1 cellular context compared by ENCODE assay signal in the genomic region with DNA sequence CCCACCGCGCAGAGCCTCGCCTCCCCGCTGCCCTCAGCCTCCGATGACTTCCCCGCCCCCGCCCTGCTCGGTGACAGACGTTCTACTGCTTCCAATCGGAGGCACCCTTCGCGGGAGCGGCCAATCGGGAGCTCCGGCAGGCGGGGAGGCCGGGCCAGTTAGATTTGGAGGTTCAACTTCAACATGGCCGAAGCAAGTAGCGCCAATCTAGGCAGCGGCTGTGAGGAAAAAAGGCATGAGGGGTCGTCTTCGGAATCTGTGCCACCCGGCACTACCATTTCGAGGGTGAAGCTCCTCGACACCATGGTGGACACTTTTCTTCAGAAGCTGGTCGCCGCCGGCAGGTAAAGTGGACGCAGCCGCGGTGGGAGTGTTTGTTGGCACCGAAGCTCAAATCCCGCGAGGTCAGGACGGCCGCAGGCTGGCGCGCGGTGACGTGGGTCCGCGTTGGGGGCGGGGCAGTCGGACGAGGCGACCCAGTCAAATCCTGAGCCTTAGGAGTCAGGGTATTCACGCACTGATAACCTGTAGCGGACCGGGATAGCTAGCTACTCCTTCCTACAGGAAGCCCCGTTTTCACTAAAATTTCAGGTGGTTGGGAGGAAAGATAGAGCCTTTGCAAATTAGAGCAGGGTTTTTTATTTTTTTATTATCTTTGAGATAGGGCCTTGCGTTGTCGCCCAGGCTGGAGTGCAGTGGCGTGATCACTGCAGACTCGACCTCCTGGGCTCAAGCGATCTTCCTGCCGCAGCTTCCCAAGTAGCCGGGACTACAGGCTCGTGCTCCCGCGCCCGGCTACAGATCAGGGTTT.
TF ChIP-seq lines count a peak whose summit lies in the region.

A gene with protein sequence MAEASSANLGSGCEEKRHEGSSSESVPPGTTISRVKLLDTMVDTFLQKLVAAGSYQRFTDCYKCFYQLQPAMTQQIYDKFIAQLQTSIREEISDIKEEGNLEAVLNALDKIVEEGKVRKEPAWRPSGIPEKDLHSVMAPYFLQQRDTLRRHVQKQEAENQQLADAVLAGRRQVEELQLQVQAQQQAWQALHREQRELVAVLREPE (plus strand): TSS at position 175 of the 811 bp plus-strand sequence. CDS start 9 bp downstream, at position 184.

TF ChIP-seq in HepG2, 621 proteins besides CTCF, POLR2A, EP300 and RAD21 (continued from another document and continues in another):
- TF ChIP-seq ZNF136 (CRISPR knock-in tag; IDR thresholded peaks at IDR 0.05; ENCODE audit: low read depth) (peak; percentile 91; the same call in 1 of the 2 replicates), KAT8 (CRISPR knock-in tag; IDR thresholded peaks at IDR 0.05) (peak; percentile 93), DNMT3B (CRISPR knock-in tag; conservative IDR thresholded peaks at IDR 0.05) (no peak), KLF11 (CRISPR knock-in tag; IDR thresholded peaks at IDR 0.05) (no peak), SIX1 (CRISPR knock-in tag; IDR thresholded peaks at IDR 0.05; ENCODE audit: borderline replicate concordance) (no peak; the same call in 1 of the 2 replicates), MAZ (IDR thresholded peaks at IDR 0.05; ENCODE audit: borderline replicate concordance, low read depth, low read length) (peak; percentile 21; the same call in 1 of the 2 replicates), MAZ (CRISPR knock-in tag; IDR thresholded peaks at IDR 0.05; ENCODE audit: low read depth) (peak; percentile 46; the same call in 1 of the 2 replicates), HOXA9 (CRISPR knock-in tag; IDR thresholded peaks at IDR 0.05; ENCODE audit: borderline replicate concordance) (no peak), DMAP1 (CRISPR knock-in tag; IDR thresholded peaks at IDR 0.05) (peak; percentile 96), GPN1 (CRISPR knock-in tag; IDR thresholded peaks at IDR 0.05; ENCODE audit: borderline replicate concordance) (no peak), ZNF382 (CRISPR knock-in tag; IDR thresholded peaks at IDR 0.05; ENCODE audit: borderline replicate concordance) (no peak), ZFP90 (CRISPR knock-in tag; IDR thresholded peaks at IDR 0.05; ENCODE audit: borderline replicate concordance) (no peak), ZNF10 (CRISPR knock-in tag; IDR thresholded peaks at IDR 0.05; ENCODE audit: borderline replicate concordance, low read depth) (no peak), CCDC6 (CRISPR knock-in tag; IDR thresholded peaks at IDR 0.05) (peak; percentile 78; the same call in 1 of the 2 replicates), ZNF253 (CRISPR knock-in tag; IDR thresholded peaks at IDR 0.05; ENCODE audit: borderline replicate concordance) (0 out of 2 replicates have a peak, but pooled peaks have one; percentile 72), ZFP62 (CRISPR knock-in tag; IDR thresholded peaks at IDR 0.05) (no peak), SP140L (CRISPR knock-in tag; IDR thresholded peaks at IDR 0.05; ENCODE audit: borderline replicate concordance) (no peak), TCF7L2 (IDR thresholded peaks at IDR 0.05; ENCODE audit: low read depth, low read length) (no peak), IKZF4 (CRISPR knock-in tag; IDR thresholded peaks at IDR 0.05; ENCODE audit: borderline replicate concordance, low read depth, not compliant biosample characterization) (no peak), ZNF496 (CRISPR knock-in tag; IDR thresholded peaks at IDR 0.05; ENCODE audit: insufficient replicate concordance) (no peak), ZSCAN20 (CRISPR knock-in tag; IDR thresholded peaks at IDR 0.05; ENCODE audit: borderline replicate concordance) (no peak), RORA (CRISPR knock-in tag; IDR thresholded peaks at IDR 0.05) (no peak), SRSF9 (IDR thresholded peaks at IDR 0.05; ENCODE audit: borderline replicate concordance, insufficient read depth, low read depth, low read length, poor library complexity, severe bottlenecking) (no peak), CEBPB (IDR thresholded peaks at IDR 0.05; ENCODE audit: borderline replicate concordance, low read depth, low read length) (no peak), HOXA5 (CRISPR knock-in tag; IDR thresholded peaks at IDR 0.05) (no peak; the same call in none of the 2 replicates), MIXL1 (CRISPR knock-in tag; IDR thresholded peaks at IDR 0.05) (no peak), SMC3 (IDR thresholded peaks at IDR 0.05; ENCODE audit: low read length) (no peak)
- TF ChIP-seq, protein P1, sequence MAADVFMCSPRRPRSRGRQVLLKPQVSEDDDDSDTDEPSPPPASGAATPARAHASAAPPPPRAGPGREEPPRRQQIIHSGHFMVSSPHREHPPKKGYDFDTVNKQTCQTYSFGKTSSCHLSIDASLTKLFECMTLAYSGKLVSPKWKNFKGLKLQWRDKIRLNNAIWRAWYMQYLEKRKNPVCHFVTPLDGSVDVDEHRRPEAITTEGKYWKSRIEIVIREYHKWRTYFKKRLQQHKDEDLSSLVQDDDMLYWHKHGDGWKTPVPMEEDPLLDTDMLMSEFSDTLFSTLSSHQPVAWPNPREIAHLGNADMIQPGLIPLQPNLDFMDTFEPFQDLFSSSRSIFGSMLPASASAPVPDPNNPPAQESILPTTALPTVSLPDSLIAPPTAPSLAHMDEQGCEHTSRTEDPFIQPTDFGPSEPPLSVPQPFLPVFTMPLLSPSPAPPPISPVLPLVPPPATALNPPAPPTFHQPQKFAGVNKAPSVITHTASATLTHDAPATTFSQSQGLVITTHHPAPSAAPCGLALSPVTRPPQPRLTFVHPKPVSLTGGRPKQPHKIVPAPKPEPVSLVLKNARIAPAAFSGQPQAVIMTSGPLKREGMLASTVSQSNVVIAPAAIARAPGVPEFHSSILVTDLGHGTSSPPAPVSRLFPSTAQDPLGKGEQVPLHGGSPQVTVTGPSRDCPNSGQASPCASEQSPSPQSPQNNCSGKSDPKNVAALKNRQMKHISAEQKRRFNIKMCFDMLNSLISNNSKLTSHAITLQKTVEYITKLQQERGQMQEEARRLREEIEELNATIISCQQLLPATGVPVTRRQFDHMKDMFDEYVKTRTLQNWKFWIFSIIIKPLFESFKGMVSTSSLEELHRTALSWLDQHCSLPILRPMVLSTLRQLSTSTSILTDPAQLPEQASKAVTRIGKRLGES (CRISPR knock-in tag; IDR thresholded peaks at IDR 0.05; ENCODE audit: borderline replicate concordance) = no peak
- TF ChIP-seq, protein P2, sequence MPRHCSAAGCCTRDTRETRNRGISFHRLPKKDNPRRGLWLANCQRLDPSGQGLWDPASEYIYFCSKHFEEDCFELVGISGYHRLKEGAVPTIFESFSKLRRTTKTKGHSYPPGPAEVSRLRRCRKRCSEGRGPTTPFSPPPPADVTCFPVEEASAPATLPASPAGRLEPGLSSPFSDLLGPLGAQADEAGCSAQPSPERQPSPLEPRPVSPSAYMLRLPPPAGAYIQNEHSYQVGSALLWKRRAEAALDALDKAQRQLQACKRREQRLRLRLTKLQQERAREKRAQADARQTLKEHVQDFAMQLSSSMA (CRISPR knock-in tag; IDR thresholded peaks at IDR 0.05) = 0 out of 2 replicates have a peak, but pooled peaks have one; percentile 68
- TF ChIP-seq, protein P3, sequence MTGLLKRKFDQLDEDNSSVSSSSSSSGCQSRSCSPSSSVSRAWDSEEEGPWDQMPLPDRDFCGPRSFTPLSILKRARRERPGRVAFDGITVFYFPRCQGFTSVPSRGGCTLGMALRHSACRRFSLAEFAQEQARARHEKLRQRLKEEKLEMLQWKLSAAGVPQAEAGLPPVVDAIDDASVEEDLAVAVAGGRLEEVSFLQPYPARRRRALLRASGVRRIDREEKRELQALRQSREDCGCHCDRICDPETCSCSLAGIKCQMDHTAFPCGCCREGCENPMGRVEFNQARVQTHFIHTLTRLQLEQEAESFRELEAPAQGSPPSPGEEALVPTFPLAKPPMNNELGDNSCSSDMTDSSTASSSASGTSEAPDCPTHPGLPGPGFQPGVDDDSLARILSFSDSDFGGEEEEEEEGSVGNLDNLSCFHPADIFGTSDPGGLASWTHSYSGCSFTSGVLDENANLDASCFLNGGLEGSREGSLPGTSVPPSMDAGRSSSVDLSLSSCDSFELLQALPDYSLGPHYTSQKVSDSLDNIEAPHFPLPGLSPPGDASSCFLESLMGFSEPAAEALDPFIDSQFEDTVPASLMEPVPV (CRISPR knock-in tag; IDR thresholded peaks at IDR 0.05) = peak; percentile 91
- TF ChIP-seq, protein P4, sequence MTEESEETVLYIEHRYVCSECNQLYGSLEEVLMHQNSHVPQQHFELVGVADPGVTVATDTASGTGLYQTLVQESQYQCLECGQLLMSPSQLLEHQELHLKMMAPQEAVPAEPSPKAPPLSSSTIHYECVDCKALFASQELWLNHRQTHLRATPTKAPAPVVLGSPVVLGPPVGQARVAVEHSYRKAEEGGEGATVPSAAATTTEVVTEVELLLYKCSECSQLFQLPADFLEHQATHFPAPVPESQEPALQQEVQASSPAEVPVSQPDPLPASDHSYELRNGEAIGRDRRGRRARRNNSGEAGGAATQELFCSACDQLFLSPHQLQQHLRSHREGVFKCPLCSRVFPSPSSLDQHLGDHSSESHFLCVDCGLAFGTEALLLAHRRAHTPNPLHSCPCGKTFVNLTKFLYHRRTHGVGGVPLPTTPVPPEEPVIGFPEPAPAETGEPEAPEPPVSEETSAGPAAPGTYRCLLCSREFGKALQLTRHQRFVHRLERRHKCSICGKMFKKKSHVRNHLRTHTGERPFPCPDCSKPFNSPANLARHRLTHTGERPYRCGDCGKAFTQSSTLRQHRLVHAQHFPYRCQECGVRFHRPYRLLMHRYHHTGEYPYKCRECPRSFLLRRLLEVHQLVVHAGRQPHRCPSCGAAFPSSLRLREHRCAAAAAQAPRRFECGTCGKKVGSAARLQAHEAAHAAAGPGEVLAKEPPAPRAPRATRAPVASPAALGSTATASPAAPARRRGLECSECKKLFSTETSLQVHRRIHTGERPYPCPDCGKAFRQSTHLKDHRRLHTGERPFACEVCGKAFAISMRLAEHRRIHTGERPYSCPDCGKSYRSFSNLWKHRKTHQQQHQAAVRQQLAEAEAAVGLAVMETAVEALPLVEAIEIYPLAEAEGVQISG (CRISPR knock-in tag; IDR thresholded peaks at IDR 0.05) = peak; percentile 87
- TF ChIP-seq, protein P5, sequence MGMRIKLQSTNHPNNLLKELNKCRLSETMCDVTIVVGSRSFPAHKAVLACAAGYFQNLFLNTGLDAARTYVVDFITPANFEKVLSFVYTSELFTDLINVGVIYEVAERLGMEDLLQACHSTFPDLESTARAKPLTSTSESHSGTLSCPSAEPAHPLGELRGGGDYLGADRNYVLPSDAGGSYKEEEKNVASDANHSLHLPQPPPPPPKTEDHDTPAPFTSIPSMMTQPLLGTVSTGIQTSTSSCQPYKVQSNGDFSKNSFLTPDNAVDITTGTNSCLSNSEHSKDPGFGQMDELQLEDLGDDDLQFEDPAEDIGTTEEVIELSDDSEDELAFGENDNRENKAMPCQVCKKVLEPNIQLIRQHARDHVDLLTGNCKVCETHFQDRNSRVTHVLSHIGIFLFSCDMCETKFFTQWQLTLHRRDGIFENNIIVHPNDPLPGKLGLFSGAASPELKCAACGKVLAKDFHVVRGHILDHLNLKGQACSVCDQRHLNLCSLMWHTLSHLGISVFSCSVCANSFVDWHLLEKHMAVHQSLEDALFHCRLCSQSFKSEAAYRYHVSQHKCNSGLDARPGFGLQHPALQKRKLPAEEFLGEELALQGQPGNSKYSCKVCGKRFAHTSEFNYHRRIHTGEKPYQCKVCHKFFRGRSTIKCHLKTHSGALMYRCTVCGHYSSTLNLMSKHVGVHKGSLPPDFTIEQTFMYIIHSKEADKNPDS (CRISPR knock-in tag; IDR thresholded peaks at IDR 0.05) = no peak
- TF ChIP-seq, protein P6, sequence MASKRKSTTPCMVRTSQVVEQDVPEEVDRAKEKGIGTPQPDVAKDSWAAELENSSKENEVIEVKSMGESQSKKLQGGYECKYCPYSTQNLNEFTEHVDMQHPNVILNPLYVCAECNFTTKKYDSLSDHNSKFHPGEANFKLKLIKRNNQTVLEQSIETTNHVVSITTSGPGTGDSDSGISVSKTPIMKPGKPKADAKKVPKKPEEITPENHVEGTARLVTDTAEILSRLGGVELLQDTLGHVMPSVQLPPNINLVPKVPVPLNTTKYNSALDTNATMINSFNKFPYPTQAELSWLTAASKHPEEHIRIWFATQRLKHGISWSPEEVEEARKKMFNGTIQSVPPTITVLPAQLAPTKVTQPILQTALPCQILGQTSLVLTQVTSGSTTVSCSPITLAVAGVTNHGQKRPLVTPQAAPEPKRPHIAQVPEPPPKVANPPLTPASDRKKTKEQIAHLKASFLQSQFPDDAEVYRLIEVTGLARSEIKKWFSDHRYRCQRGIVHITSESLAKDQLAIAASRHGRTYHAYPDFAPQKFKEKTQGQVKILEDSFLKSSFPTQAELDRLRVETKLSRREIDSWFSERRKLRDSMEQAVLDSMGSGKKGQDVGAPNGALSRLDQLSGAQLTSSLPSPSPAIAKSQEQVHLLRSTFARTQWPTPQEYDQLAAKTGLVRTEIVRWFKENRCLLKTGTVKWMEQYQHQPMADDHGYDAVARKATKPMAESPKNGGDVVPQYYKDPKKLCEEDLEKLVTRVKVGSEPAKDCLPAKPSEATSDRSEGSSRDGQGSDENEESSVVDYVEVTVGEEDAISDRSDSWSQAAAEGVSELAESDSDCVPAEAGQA (IDR thresholded peaks at IDR 0.05; ENCODE audit: low read depth) = peak; percentile 84
- TF ChIP-seq, protein P6 (CRISPR knock-in tag; IDR thresholded peaks at IDR 0.05; ENCODE audit: borderline replicate concordance) = no peak
